In genomic region chr6:36605560-36606391, GRCh38 we compare ENCODE assay signal across 1 cellular context.
A peak's percentile ranks its signal among the peaks of the same experiment; 100 is the strongest.
TF ChIP-seq lines count a peak whose summit lies in the region.

No MANE protein-coding gene starts in this region.

TF ChIP-seq in K562, 482 proteins besides CTCF, POLR2A, EP300 and RAD21 (continued from another document):
- 0 out of 4 replicates have a peak, but pooled peaks of 1 of the 2 experiments have one; percentile 47 for TF ChIP-seq BCLAF1 (IDR thresholded peaks at IDR 0.05; ENCODE audit: borderline replicate concordance in 1 of 2, control insufficient read depth in 1 of 2, low read depth in 2 of 2, low read length in 1 of 2)
- TF ChIP-seq ZBTB43 (CRISPR knock-in tag; IDR thresholded peaks at IDR 0.05): peak; percentile 56; the same call in 1 of the 2 replicates
- TF ChIP-seq POLR2G (IDR thresholded peaks at IDR 0.05; ENCODE audit: low read depth, low read length): peak; percentile 23; the same call in 1 of the 2 replicates
- TF ChIP-seq SUPT5H (IDR thresholded peaks at IDR 0.05): peak; percentile 42
- TF ChIP-seq RBFOX2 (IDR thresholded peaks at IDR 0.05; ENCODE audit: low read depth, low read length): peak; percentile 51
- TF ChIP-seq THRB (CRISPR knock-in tag; conservative IDR thresholded peaks at IDR 0.05): no peak
- TF ChIP-seq ZNF407 (IDR thresholded peaks at IDR 0.05; ENCODE audit: low read depth): no peak
- TF ChIP-seq CBX5 (IDR thresholded peaks at IDR 0.05; ENCODE audit: borderline replicate concordance, low read depth): no peak
- TF ChIP-seq POLR2AphosphoS5 (IDR thresholded peaks at IDR 0.05; ENCODE audit: control insufficient read depth, insufficient read depth, low read depth, low read length): peak; percentile 63; the same call in 1 of the 2 replicates
- 0 out of 2 replicates have a peak, but pooled peaks have one; percentile 13 for TF ChIP-seq ZKSCAN8 (CRISPR knock-in tag; IDR thresholded peaks at IDR 0.05)
TF ChIP-seq in K562: peak in this region for 8.
